8 cellular contexts compared by ENCODE assay signal in genomic region chr14:35291709-35292050, GRCh38. TPM values are rescaled to one million over a fixed set of nuclear protein-coding genes. Genes with fewer than 3 reads are reported as not detected.
DNase-seq lines count a peak whose midpoint lies in the region; ATAC-seq and TF ChIP-seq lines count a peak whose summit lies in the region.
"Not testable (repeated sequence)": the region's sequence is repeated elsewhere in the genome, so short reads cannot be mapped to it uniquely, and the experiment has no call there.

No MANE protein-coding gene starts in this region.

- peak overlapping the region; percentile 98 for H3K27ac Mint-ChIP-seq in endodermal cell
- peak overlapping the region; percentile 99 to 100 for H3K27ac Mint-ChIP-seq in natural killer cell treated with Interleukin-12 subunit alpha and Interleukin-12 subunit beta and Interleukin-15 and Interleukin-18, amount 100 ng/mL, for 72 hours
- H3K27ac Mint-ChIP-seq in stimulated activated naive B cell treated with anti-CD40 and anti-IgM and Interleukin-4, amounts not matched to agents 10 μg/mL and 1 μg/mL and 100 μg/mL, for 72 hours: peak overlapping the region; percentile 97

- peaks cover 45% of the 10 kb centered on the region for H3K79me2 ChIP-seq in SU-DHL-6 (ENCODE audit: insufficient read depth, low read length)

- peaks cover 26% of the 10 kb centered on the region for H3F3A ChIP-seq in SU-DHL-6 (ENCODE audit: insufficient read depth)

- not testable (repeated sequence) for H3K9me3 Mint-ChIP-seq in endodermal cell; natural killer cell treated with Interleukin-12 subunit alpha and Interleukin-12 subunit beta and Interleukin-15 and Interleukin-18, amount 100 ng/mL, for 72 hours; stimulated activated naive B cell treated with anti-CD40 and anti-IgM and Interleukin-4, amounts not matched to agents 10 μg/mL and 1 μg/mL and 100 μg/mL, for 72 hours

- H3K27me3 ChIP-seq in BE2C; SU-DHL-6 (ENCODE audit: low read length); adipocyte (replicated peaks; ENCODE audit: control insufficient read depth, insufficient read depth, low read length); endodermal cell (ENCODE audit: control insufficient read depth, insufficient read depth, low read length, poor library complexity, severe bottlenecking): not testable (repeated sequence)

- not testable (repeated sequence) for H3K4me1 ChIP-seq in BE2C; endodermal cell (ENCODE audit: control insufficient read depth, insufficient read depth, low read length)
- peaks cover 45% of the 10 kb centered on the region for H3K4me1 ChIP-seq in adipocyte (ENCODE audit: control insufficient read depth, insufficient read depth, low read length)

- H3K36me3 Mint-ChIP-seq in endodermal cell (ENCODE audit: low read depth): not testable (repeated sequence)
- peaks cover 22% of the 10 kb centered on the region for H3K36me3 Mint-ChIP-seq in natural killer cell treated with Interleukin-12 subunit alpha and Interleukin-12 subunit beta and Interleukin-15 and Interleukin-18, amount 100 ng/mL, for 72 hours
- H3K36me3 Mint-ChIP-seq in stimulated activated naive B cell treated with anti-CD40 and anti-IgM and Interleukin-4, amounts not matched to agents 10 μg/mL and 1 μg/mL and 100 μg/mL, for 72 hours: peaks cover 3 to 19% of the 10 kb centered on the region in 2 donors

- not testable (repeated sequence) for H3K9me2 ChIP-seq in SU-DHL-6 (replicated peaks; ENCODE audit: insufficient read depth, low read length)

- peaks cover 23% of the 10 kb centered on the region for H3K4me1 Mint-ChIP-seq in endodermal cell
- peaks cover 48 to 55% of the 10 kb centered on the region in 2 donors for H3K4me1 Mint-ChIP-seq in natural killer cell treated with Interleukin-12 subunit alpha and Interleukin-12 subunit beta and Interleukin-15 and Interleukin-18, amount 100 ng/mL, for 72 hours (ENCODE audit: low read depth in 2 of 2)
- peaks cover 30 to 56% of the 10 kb centered on the region in 2 donors for H3K4me1 Mint-ChIP-seq in stimulated activated naive B cell treated with anti-CD40 and anti-IgM and Interleukin-4, amounts not matched to agents 10 μg/mL and 1 μg/mL and 100 μg/mL, for 72 hours

- H4K20me1 ChIP-seq in SU-DHL-6 (ENCODE audit: low read depth, low read length): not testable (repeated sequence)

- 31 to 46% methylated on average over 5 to 11 of the region's 11 CpGs for WGBS in endodermal cell (ENCODE audit: insufficient coverage in 1 of 2, insufficient read length in 1 of 2), 2 experiments

- peak overlapping the region; percentile 93 for H3K27ac ChIP-seq in SU-DHL-6 (ENCODE audit: low read depth, low read length)
- H3K27ac ChIP-seq in endodermal cell (ENCODE audit: low read depth, low read length): peak overlapping the region; percentile 73

- H3K36me3 ChIP-seq in BE2C: peaks cover 15% of the 10 kb centered on the region
- not testable (repeated sequence) for H3K36me3 ChIP-seq in SU-DHL-6 (ENCODE audit: low read length); adipocyte (ENCODE audit: control insufficient read depth, insufficient read depth, low read length, severe bottlenecking)
- peaks cover 17% of the 10 kb centered on the region for H3K36me3 ChIP-seq in endodermal cell (ENCODE audit: control insufficient read depth, insufficient read depth, low read length)

- H3K4me2 ChIP-seq in SU-DHL-6 (ENCODE audit: low read depth, low read length, poor library complexity, severe bottlenecking): peak overlapping the region; percentile 91

- H3K4me3 ChIP-seq in BE2C (ENCODE audit: low read depth, low read length): peak overlapping the region; percentile 78
- peak overlapping the region; percentile 91 for H3K4me3 ChIP-seq in SU-DHL-6 (ENCODE audit: insufficient read depth, low read length, poor library complexity, severe bottlenecking)
- peak overlapping the region; percentile 99 for H3K4me3 ChIP-seq in adipocyte (ENCODE audit: low read length)
- peak overlapping the region; percentile 96 for H3K4me3 ChIP-seq in endodermal cell (ENCODE audit: low read length)
- peak overlapping the region; percentile 99 for H3K4me3 ChIP-seq in iPS-18c (ENCODE audit: insufficient read depth, low read depth, low read length)

- not testable (repeated sequence) for TF ChIP-seq CTCF in BE2C (IDR thresholded peaks at IDR 0.05; ENCODE audit: low read depth, low read length); SU-DHL-6 (IDR thresholded peaks at IDR 0.05; ENCODE audit: insufficient read depth, low read length, poor library complexity, severe bottlenecking); endodermal cell (conservative IDR thresholded peaks at IDR 0.05)

- not testable (repeated sequence) for DNase-seq in BE2C; adipocyte (ENCODE audit: low read depth); endodermal cell; natural killer cell treated with Interleukin-12 subunit alpha and Interleukin-12 subunit beta and Interleukin-15 and Interleukin-18, amount 100 ng/mL, for 72 hours (ENCODE audit: low spot score); stimulated activated naive B cell treated with anti-CD40 and anti-IgM and Interleukin-4, amounts not matched to agents 10 μg/mL and 1 μg/mL and 100 μg/mL, for 72 hours

- H3K9me3 ChIP-seq in BE2C; SU-DHL-6 (ENCODE audit: insufficient read depth, low read length); adipocyte (ENCODE audit: control insufficient read depth, low read length); endodermal cell (ENCODE audit: control insufficient read depth, low read length); iPS-18c (ENCODE audit: control insufficient read depth, insufficient read depth, low read length): not testable (repeated sequence)

- not testable (repeated sequence) for H3K27me3 Mint-ChIP-seq in endodermal cell (ENCODE audit: insufficient read depth); natural killer cell treated with Interleukin-12 subunit alpha and Interleukin-12 subunit beta and Interleukin-15 and Interleukin-18, amount 100 ng/mL, for 72 hours; stimulated activated naive B cell treated with anti-CD40 and anti-IgM and Interleukin-4, amounts not matched to agents 10 μg/mL and 1 μg/mL and 100 μg/mL, for 72 hours

- H3K4me3 Mint-ChIP-seq in endodermal cell: peak overlapping the region; percentile 98
- peak overlapping the region; percentile 91 for H3K4me3 Mint-ChIP-seq in natural killer cell treated with Interleukin-12 subunit alpha and Interleukin-12 subunit beta and Interleukin-15 and Interleukin-18, amount 100 ng/mL, for 72 hours
- peak overlapping the region; percentile 91 to 99 for H3K4me3 Mint-ChIP-seq in stimulated activated naive B cell treated with anti-CD40 and anti-IgM and Interleukin-4, amounts not matched to agents 10 μg/mL and 1 μg/mL and 100 μg/mL, for 72 hours

- H3K9ac ChIP-seq in SU-DHL-6 (ENCODE audit: low read length) (peak overlapping the region; percentile 87), adipocyte (ENCODE audit: low read length) (peak overlapping the region; percentile 99), endodermal cell (ENCODE audit: extremely low read depth, low read length, poor library complexity, severe bottlenecking) (peak overlapping the region; percentile 98)

- peak; percentile 0 for ATAC-seq in HG03354 (IDR thresholded peaks at IDR 0.05; ENCODE audit: poor library complexity, severe bottlenecking, unreplicated experiment)
- ATAC-seq in natural killer cell treated with Interleukin-12 subunit alpha and Interleukin-12 subunit beta and Interleukin-15 and Interleukin-18, amount 100 ng/mL, for 72 hours; stimulated activated naive B cell treated with anti-CD40 and anti-IgM and Interleukin-4, amounts not matched to agents 10 μg/mL and 1 μg/mL and 100 μg/mL, for 72 hours (replicated peaks): not testable (repeated sequence)

- peak overlapping the region; percentile 40 for H2AFZ ChIP-seq in SU-DHL-6 (ENCODE audit: low read depth, low read length, severe bottlenecking)

RNA-seq across cellular contexts. Expression of gene PSMA6, which starts 0.5 kb away (rescaled TPM):
- 217 TPM for polyA plus RNA-seq in BE2C (2012; ENCODE audit: insufficient read depth, insufficient read length, low read depth)
- total RNA-seq in endodermal cell: 100 to 1,000 TPM; 263 to 277 TPM
- 181 TPM for polyA plus RNA-seq in endodermal cell (2013, experiment 1 of 2)
- 184 TPM for polyA plus RNA-seq in endodermal cell (2013, experiment 2 of 2)
- 100 to 1,000 TPM; 464 to 704 TPM for total RNA-seq in natural killer cell treated with Interleukin-12 subunit alpha and Interleukin-12 subunit beta and Interleukin-15 and Interleukin-18, amount 100 ng/mL, for 72 hours
